Comparison of ENCODE assay signal across 11 cellular contexts in genomic region chr14:25090716-25091454, GRCh38. TPM values are rescaled to one million over a fixed set of nuclear protein-coding genes. Genes with fewer than 3 reads are reported as not detected.
DNase-seq lines count a peak whose midpoint lies in the region; ATAC-seq and TF ChIP-seq lines count a peak whose summit lies in the region.
"Had no signal": no experiment of that assay in that cellular context is flagged by ENCODE, and none has a peak within 500 bp of the region (broad histone marks: within the 10 kb centered on the region; RNA-seq: fewer than 3 reads in every experiment).

No MANE protein-coding gene starts in this region.

- DNase-seq in BJ (ENCODE audit: low read depth): peak; percentile 35
- DNase-seq in LoVo (ENCODE audit: low spot score): peak; percentile 55
- DNase-seq in neural progenitor cell (ENCODE audit: low spot score): no peak
- no peak for DNase-seq in dorsolateral prefrontal cortex
- DNase-seq in GDM1 (lab: John Stamatoyannopoulos, UW): no peak
- no peak for DNase-seq in anterior cingulate cortex (lab: John Stamatoyannopoulos, UW)
- DNase-seq: natural killer cell, NCI-H1436 treated with DMSO at 0.1 percent for 48 hours had no signal

- H3F3A ChIP-seq in neural progenitor cell (ENCODE audit: low read depth): no peaks in the 10 kb centered on the region

- no peak overlapping the region for H3K4me3 ChIP-seq in BJ (ENCODE audit: low read depth, low read length)
- H3K4me3 ChIP-seq in neural progenitor cell: no peak overlapping the region
- H3K4me3 ChIP-seq in dorsolateral prefrontal cortex: no peak overlapping the region
- H3K4me3 ChIP-seq: BLaER1 had no signal

- POLR2A ChIA-PET in BJ (lab: Charles Lee): no interaction called here

- H3K9me3 ChIP-seq in neural progenitor cell (ENCODE audit: low read depth): no peaks in the 10 kb centered on the region
- H3K9me3 ChIP-seq: BLaER1 had no signal

- no peak overlapping the region for H3K4me2 ChIP-seq in neural progenitor cell
- H3K4me2 ChIP-seq: BLaER1 had no signal

- no peaks in the 10 kb centered on the region for H3K9me3 Mint-ChIP-seq in neural progenitor cell
- H3K9me3 Mint-ChIP-seq: natural killer cell had no signal

- no peaks in the 10 kb centered on the region for H3K4me1 ChIP-seq in neural progenitor cell

- intact Hi-C loops in dorsolateral prefrontal cortex (cut with DNase I): no loop called here

- peak overlapping the region; percentile 84 for H2AFZ ChIP-seq in neural progenitor cell (replicated peaks)

- H3K27ac ChIP-seq in neural progenitor cell (no peak overlapping the region), dorsolateral prefrontal cortex (no peak overlapping the region)
- H3K27ac ChIP-seq: BLaER1 had no signal

- no peaks in the 10 kb centered on the region for H3K79me2 ChIP-seq in neural progenitor cell (ENCODE audit: low read depth)

- no peak for TF ChIP-seq POLR2A in GM18505 (IDR thresholded peaks at IDR 0.05; ENCODE audit: borderline replicate concordance, extremely low read depth, insufficient read depth, insufficient read length)

- H3K36me3 Mint-ChIP-seq in neural progenitor cell: no peaks in the 10 kb centered on the region
- H3K36me3 Mint-ChIP-seq: natural killer cell had no signal

- no peaks in the 10 kb centered on the region for H3K4me1 Mint-ChIP-seq in neural progenitor cell

- TF ChIP-seq CTCF in BJ (IDR thresholded peaks at IDR 0.05; ENCODE audit: insufficient read depth, low read depth, low read length) (no peak), neural progenitor cell (IDR thresholded peaks at IDR 0.05) (no peak), dorsolateral prefrontal cortex (IDR thresholded peaks at IDR 0.05 in 54 of 56, conservative IDR thresholded peaks at IDR 0.05 in 2 of 56; ENCODE audit: low read depth in 1 of 56, partially characterized antibody in 56 of 56) (no peak)

- H3K9ac ChIP-seq in neural progenitor cell: no peak overlapping the region
- H3K9ac ChIP-seq: BLaER1 had no signal

- no peaks in the 10 kb centered on the region for H4K20me1 ChIP-seq in neural progenitor cell (ENCODE audit: low read depth)
- H4K20me1 ChIP-seq: BLaER1 had no signal

- H3K4me3 Mint-ChIP-seq in neural progenitor cell: no peak overlapping the region
- H3K4me3 Mint-ChIP-seq: natural killer cell had no signal

- H3K36me3 ChIP-seq in BJ (ENCODE audit: control insufficient read depth, insufficient read depth, low read length) (no peaks in the 10 kb centered on the region), neural progenitor cell (no peaks in the 10 kb centered on the region)
- H3K36me3 ChIP-seq: BLaER1 had no signal

- CTCF ChIA-PET in BJ (lab: Yijun Ruan, JAX): no interaction called here

- H3K27me3 Mint-ChIP-seq in neural progenitor cell (ENCODE audit: insufficient read depth, low read depth): no peaks in the 10 kb centered on the region

- peak; percentile 73 for ATAC-seq in esophagus mucosa
- no peak for ATAC-seq in GM18505 (IDR thresholded peaks at IDR 0.05; ENCODE audit: unreplicated experiment)
- ATAC-seq: natural killer cell had no signal

- H3K27ac Mint-ChIP-seq in neural progenitor cell: no peak overlapping the region
- H3K27ac Mint-ChIP-seq: natural killer cell had no signal

- no peaks in the 10 kb centered on the region for H3K27me3 ChIP-seq in BJ (ENCODE audit: control insufficient read depth, insufficient read depth, low read length)
- H3K27me3 ChIP-seq in neural progenitor cell: no peaks in the 10 kb centered on the region
- H3K27me3 ChIP-seq in dorsolateral prefrontal cortex: peaks cover 0 to 10% (median 0%) of the 10 kb centered on the region in 45 donors
- H3K27me3 ChIP-seq: BLaER1 had no signal

RNA-seq across cellular contexts. Expression of gene STXBP6, which starts 40.9 kb away (rescaled TPM):
- polyA plus RNA-seq in BJ (2011; rRNA removed): 12.1 and 16.8 TPM in 2 replicates
- 4.0 and 7.5 TPM in 2 replicates for polyA minus RNA-seq in BJ (2011; rRNA and poly(A)+ RNA removed)
- total RNA-seq in esophagus mucosa (0.56 TPM), neural progenitor cell (ENCODE audit: low replicate concordance) (5.9 and 11.0 TPM in 2 replicates), dorsolateral prefrontal cortex (10 to 100 TPM; 22.3 to 73.1 (median 46.8) TPM)

Comparison
In these comparisons a context has a peak if more than half of its experiments do, and no peak if none do; other contexts are left out.
1. DNase-seq: peak in BJ (single experiment) and LoVo (single experiment); none in neural progenitor cell (single experiment), dorsolateral prefrontal cortex (0 of 10), GDM1 (single experiment) and anterior cingulate cortex (0 of 58).